Comparison of ENCODE assay signal across 10 cellular contexts in the genomic region with DNA sequence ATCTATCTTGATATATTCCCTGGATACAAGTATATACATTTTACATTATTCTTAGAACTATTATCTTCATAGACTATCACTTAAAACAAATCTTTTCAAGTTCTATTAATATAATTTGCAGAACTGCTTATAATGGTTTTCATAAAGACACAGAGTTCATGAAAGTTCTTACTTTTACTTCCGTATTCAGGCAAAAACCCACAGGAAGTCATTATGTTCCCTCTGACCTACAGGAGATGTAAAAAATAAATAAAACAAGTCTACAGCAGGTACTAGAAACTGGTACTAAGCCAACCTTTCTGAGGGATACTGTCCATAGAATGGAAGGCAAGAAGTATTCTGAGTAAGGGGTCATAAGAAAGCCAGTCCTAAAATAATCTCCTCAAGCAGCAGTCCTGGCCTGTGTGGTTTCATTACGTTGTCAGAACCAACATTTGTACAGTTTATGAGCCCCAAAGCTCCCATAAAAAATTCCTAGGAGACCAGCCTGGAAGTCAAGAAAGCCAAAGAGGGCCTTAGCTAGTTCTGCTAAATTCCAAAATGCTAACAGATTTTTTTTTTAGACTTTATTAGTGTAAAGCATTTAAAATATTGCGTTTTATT.
A peak's percentile ranks its signal among the peaks of the same experiment; 100 is the strongest.
DNase-seq lines count a peak whose midpoint lies in the region; ATAC-seq, FAIRE-seq and TF ChIP-seq lines count a peak whose summit lies in the region.
"Had no signal": no experiment of that assay in that cellular context is flagged by ENCODE, and none has a peak within 500 bp of the region (broad histone marks: within the 10 kb centered on the region; RNA-seq: fewer than 3 reads in every experiment).

No MANE protein-coding gene starts in this region.

- H3K36me3 ChIP-seq in aorta (ENCODE audit: control insufficient read depth in 1 of 2, insufficient read depth in 2 of 2, low read length in 1 of 2), result no peaks in the 10 kb centered on the region
- H3K36me3 ChIP-seq: SJCRH30 had no signal

- peak; percentile 64 for FAIRE-seq in GM12891 (lab: Jason Lieb, UNC)

- H3K9me3 ChIP-seq in aorta (ENCODE audit: control insufficient read depth, low read length), result no peaks in the 10 kb centered on the region
- H3K9me3 ChIP-seq: SJCRH30 had no signal

- peak overlapping the region; percentile 18 for H3K4me3 Mint-ChIP-seq in memory B cell

- no peaks in the 10 kb centered on the region for H3K9me3 Mint-ChIP-seq in memory B cell

- DNase-seq in GM12891 (ENCODE audit: insufficient read length, low spot score) (no peak), LoVo (ENCODE audit: low spot score) (peak; percentile 24), memory B cell (ENCODE audit: low spot score in 2 of 2) (peak in 1 of 2 donors; percentile 9), NCI-H2227 treated with DMSO at 0.1 percent for 48 hours (lab: John Stamatoyannopoulos, UW) (no peak), amniotic stem cell (lab: John Stamatoyannopoulos, UW) (no peak), aorta (no peak)
- no peak for DNase-seq in effector CD8-positive, alpha-beta T cell (lab: John Stamatoyannopoulos, UW)
- DNase-seq: SJCRH30 had no signal

- no peaks in the 10 kb centered on the region for H3K27me3 ChIP-seq in aorta (ENCODE audit: control insufficient read depth in 1 of 2, insufficient read depth in 2 of 2, low read length in 1 of 2)
- H3K27me3 ChIP-seq: SJCRH30 had no signal

- peaks cover 0 to 7% of the 10 kb centered on the region in 2 donors for H3K4me1 ChIP-seq in aorta (ENCODE audit: control insufficient read depth in 1 of 2, insufficient read depth in 2 of 2, low read length in 2 of 2)
- H3K4me1 ChIP-seq: parathyroid adenoma, SJCRH30 had no signal

- H3K27ac ChIP-seq in aorta (ENCODE audit: low read depth in 1 of 2, low read length in 2 of 2), result no peak overlapping the region
- H3K27ac ChIP-seq: parathyroid adenoma, SJCRH30 had no signal

- no peak for TF ChIP-seq POLR2A in GM12891 (IDR thresholded peaks at IDR 0.05; ENCODE audit: low read depth, low read length)

- H3K27me3 Mint-ChIP-seq in memory B cell, result no peaks in the 10 kb centered on the region

- intact Hi-C loops in aorta (cut with DNase I), result no loop called here

- ATAC-seq in GM21723 (IDR thresholded peaks at IDR 0.05; ENCODE audit: unreplicated experiment) (peak; percentile 94), memory B cell (ENCODE audit: low read depth) (peak; percentile 96), aorta (ENCODE audit: low FRiP score) (no peak)

- peaks cover 10% of the 10 kb centered on the region for H3K36me3 Mint-ChIP-seq in memory B cell

- no peak overlapping the region for H3K27ac Mint-ChIP-seq in memory B cell

- no peak overlapping the region for H3K4me3 ChIP-seq in aorta (ENCODE audit: low read length in 2 of 2)
- H3K4me3 ChIP-seq: SJCRH30 had no signal

- H3K4me1 Mint-ChIP-seq in memory B cell, result peaks cover 18% of the 10 kb centered on the region

- WGBS in aorta, 2 donors, result 52 to 60% methylated on average over 3 of the region's 3 CpGs

TF ChIP-seq in GM12891, 5 proteins besides CTCF, POLR2A, EP300 and RAD21:
- TF ChIP-seq PAX5 (IDR thresholded peaks at IDR 0.05; ENCODE audit: insufficient read depth, low read length, severe bottlenecking) (no peak), SPI1 (IDR thresholded peaks at IDR 0.05; ENCODE audit: low read depth, low read length) (peak; percentile 22; the same call in 1 of the 2 replicates), POLR2AphosphoS5 (IDR thresholded peaks at IDR 0.05; ENCODE audit: low read depth, low read length) (no peak), POU2F2 (IDR thresholded peaks at IDR 0.05; ENCODE audit: low read depth, low read length) (no peak), TAF1 (IDR thresholded peaks at IDR 0.05; ENCODE audit: low read depth, low read length) (no peak)
